Comparison of ENCODE assay signal across 8 cellular contexts in the genomic region with DNA sequence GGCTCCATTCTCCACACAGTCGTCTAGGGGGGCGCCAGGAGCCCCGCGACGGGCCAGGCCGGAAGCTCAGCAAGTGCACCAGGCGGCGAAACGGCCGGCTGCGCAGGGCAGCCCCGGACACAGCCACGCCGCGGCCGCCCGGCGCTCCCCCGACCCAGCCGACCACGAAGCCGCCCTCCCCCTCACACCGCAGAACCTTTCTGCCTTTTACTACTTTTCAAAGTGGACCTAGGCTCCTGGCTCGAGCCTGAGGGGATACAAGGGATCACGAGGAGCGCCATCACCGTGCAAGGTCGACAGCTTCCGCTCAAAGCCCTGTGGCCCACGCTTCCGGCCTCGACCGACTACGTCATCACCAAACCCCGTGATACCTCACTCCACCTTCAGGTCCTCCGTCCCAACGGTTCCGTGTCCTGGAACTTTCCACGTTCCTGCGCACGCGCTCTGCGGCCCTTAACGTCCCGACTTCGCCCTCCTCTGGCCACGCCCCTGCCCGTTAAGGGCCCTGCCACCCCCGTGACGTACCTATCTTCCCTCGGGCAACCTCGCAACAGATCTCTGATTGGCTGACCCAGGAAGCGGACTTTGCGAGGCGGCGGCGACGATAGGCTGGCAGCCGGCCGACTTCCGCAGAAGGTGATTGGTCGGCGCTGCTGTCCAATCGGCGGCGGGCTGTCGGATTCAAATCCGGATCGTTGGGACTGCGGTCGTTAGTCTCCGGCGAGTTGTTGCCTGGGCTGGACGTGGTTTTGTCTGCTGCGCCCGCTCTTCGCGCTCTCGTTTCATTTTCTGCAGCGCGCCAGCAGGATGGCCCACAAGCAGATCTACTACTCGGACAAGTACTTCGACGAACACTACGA. TPM values are rescaled to one million over a fixed set of nuclear protein-coding genes. Genes with fewer than 3 reads are reported as not detected.
DNase-seq lines count a peak whose midpoint lies in the region; ATAC-seq, FAIRE-seq and TF ChIP-seq lines count a peak whose summit lies in the region.

A gene (plus strand): TSS at position 710 of the 860 bp plus-strand sequence. CDS start 98 bp downstream, at position 808.

- no peaks in the 10 kb centered on the region for H3K9me3 ChIP-seq in BE2C

- peak; percentile 93 for FAIRE-seq in colon (lab: Jason Lieb, UNC)

- peaks cover 25% of the 10 kb centered on the region for H3K36me3 ChIP-seq in BE2C

- TF ChIP-seq CTCF in BE2C (IDR thresholded peaks at IDR 0.05; ENCODE audit: low read depth, low read length): no peak

- peak within 1 kb of the TSS; percentile 74 for H3K4me3 ChIP-seq in BE2C (ENCODE audit: low read depth, low read length)

- peak; percentile 91 for ATAC-seq in HG03460 (IDR thresholded peaks at IDR 0.05; ENCODE audit: unreplicated experiment)

- DNase-seq in BE2C (peak; percentile 100), GM19240 (ENCODE audit: insufficient read length, low spot score) (peak; percentile 84), NCI-H526 (lab: John Stamatoyannopoulos, UW) (peak; percentile 97 to 99), kidney glomerular epithelial cell (lab: John Stamatoyannopoulos, UW) (peak; percentile 100)
- peak; percentile 100 for DNase-seq in activated CD4-positive, alpha-beta T cell treated with anti-CD3 and anti-CD28 coated beads for 48 hours
- DNase-seq in stimulated activated CD4-positive, alpha-beta T cell treated with anti-CD3 and anti-CD28 coated beads, Interleukin-1b, Interleukin-23, amount 100 ng/mL, for 1 hour (ENCODE audit: low read depth in 2 of 2): peak; percentile 98 to 99

- H3K27me3 ChIP-seq in BE2C: no peaks in the 10 kb centered on the region

- H3K4me1 ChIP-seq in BE2C: no peaks in the 10 kb centered on the region

RNA-seq across cellular contexts. Expression of the gene that starts here (rescaled TPM):
- 83.5 TPM for polyA plus RNA-seq in BE2C (2012; ENCODE audit: insufficient read depth, insufficient read length, low read depth)

Comparison
In these comparisons a context has a peak if more than half of its experiments do, and no peak if none do; other contexts are left out.
1. Peak in every context shown above with its lines: DNase-seq, ATAC-seq and H3K4me3 ChIP-seq.